8 cellular contexts compared by ENCODE assay signal in the genomic region with DNA sequence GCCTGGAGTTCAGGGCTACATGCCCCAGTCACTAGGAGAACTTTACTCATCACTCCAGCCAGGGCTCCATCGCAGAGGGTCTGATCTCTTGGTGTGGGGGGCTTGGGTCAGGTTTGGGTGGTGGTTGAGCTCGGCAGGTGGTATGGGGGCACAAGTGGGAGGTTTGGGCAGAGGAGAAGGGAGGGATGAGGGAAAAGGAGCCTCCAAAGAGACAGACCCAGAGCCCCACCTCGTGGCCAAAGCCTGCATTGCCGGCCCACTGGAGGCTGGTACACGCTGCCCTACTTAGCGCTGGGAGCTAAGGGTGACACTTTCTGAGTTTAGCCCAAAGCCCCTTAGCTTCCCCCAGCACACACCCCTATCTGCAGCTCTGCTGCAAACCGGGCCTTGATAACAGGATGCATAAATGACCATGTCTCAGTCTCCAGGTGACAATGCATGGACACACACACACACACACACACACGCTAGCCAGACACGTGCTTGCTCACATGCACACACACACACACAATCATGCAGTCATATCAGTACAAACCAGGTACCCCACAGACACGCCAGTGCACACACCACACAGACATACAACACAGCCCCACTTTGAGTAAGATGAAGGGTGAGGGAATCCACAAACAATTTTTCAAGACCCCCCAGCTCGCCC. TPM values are rescaled to one million over a fixed set of nuclear protein-coding genes. Genes with fewer than 3 reads are reported as not detected.
A peak's percentile ranks its signal among the peaks of the same experiment; 100 is the strongest.
DNase-seq lines count a peak whose midpoint lies in the region; ATAC-seq and TF ChIP-seq lines count a peak whose summit lies in the region.

No MANE protein-coding gene starts in this region.

- CTCF ChIA-PET in PC-9 (lab: Charles Lee), result interaction anchor here (0.6 to 1.0 kb wide), 4 partner anchors 16 to 52 kb away, joined by 3 to 6 read pairs (median 4); partner anchors contain the start of genes PDZD7 and SFXN3

- no peak overlapping the region for H3K27ac ChIP-seq in C4-2B
- no peak overlapping the region for H3K27ac ChIP-seq in H9 (ENCODE audit: insufficient read length, low read depth, low read length)
- H3K27ac ChIP-seq in PC-9, result no peak overlapping the region
- no peak overlapping the region for H3K27ac ChIP-seq in foreskin keratinocyte
- H3K27ac ChIP-seq in tibial nerve, result no peak overlapping the region

- no peak overlapping the region for H3K4ac ChIP-seq in H9 (ENCODE audit: low read depth, low read length)

- peak; percentile 76 for TF ChIP-seq CTCF in C4-2B (conservative IDR thresholded peaks at IDR 0.05)
- peak; percentile 80 for TF ChIP-seq CTCF in H9 (conservative IDR thresholded peaks at IDR 0.05)
- TF ChIP-seq CTCF in PC-9 (conservative IDR thresholded peaks at IDR 0.05), result peak; percentile 76
- TF ChIP-seq CTCF in foreskin keratinocyte (conservative IDR thresholded peaks at IDR 0.05), result peak; percentile 89
- TF ChIP-seq CTCF in osteocyte (IDR thresholded peaks at IDR 0.05), result peak; percentile 85
- TF ChIP-seq CTCF in tibial nerve (IDR thresholded peaks at IDR 0.05), result peak; percentile 91 to 94 (median 93)

- no peaks in the 10 kb centered on the region for H4K20me1 ChIP-seq in H9 (ENCODE audit: control insufficient read depth, insufficient read depth, insufficient read length)
- H4K20me1 ChIP-seq in PC-9 (ENCODE audit: insufficient read depth), result no peaks in the 10 kb centered on the region

- TF ChIP-seq POLR2A in tibial nerve (IDR thresholded peaks at IDR 0.05), result no peak

- no peak overlapping the region for H2AK5ac ChIP-seq in H9 (ENCODE audit: insufficient read length, low read length)

- H3K23me2 ChIP-seq in H9 (ENCODE audit: insufficient read length, low read depth, low read length, poor library complexity, severe bottlenecking), result peaks cover 10% of the 10 kb centered on the region

- no peak overlapping the region for H2BK12ac ChIP-seq in H9 (ENCODE audit: insufficient read length, low read depth, low read length)

- intact Hi-C loops in PC-9 (cut with micrococcal nuclease; ENCODE audit: unreplicated experiment), result loop anchor here (1.0 to 10.0 kb wide), 4 partner anchors 20 to 580 kb away; no protein-coding TSS in a partner anchor

- H3K79me2 ChIP-seq in H9 (ENCODE audit: insufficient read depth, low read length) (no peaks in the 10 kb centered on the region), PC-9 (ENCODE audit: low read depth) (no peaks in the 10 kb centered on the region)

- no peak overlapping the region for H3K18ac ChIP-seq in H9 (ENCODE audit: insufficient read length, low read depth, low read length)

- H2BK120ac ChIP-seq in H9 (ENCODE audit: low read depth, low read length, poor library complexity, severe bottlenecking), result no peak overlapping the region

- TF ChIP-seq EP300 in tibial nerve (IDR thresholded peaks at IDR 0.05), result no peak

- H2BK15ac ChIP-seq in H9 (ENCODE audit: low read depth, low read length), result no peak overlapping the region

- no peak overlapping the region for H2BK20ac ChIP-seq in H9 (ENCODE audit: low read depth, low read length, poor library complexity, severe bottlenecking)

- BruUV-seq in PC-9 (replicated peaks; lab: Mats Ljungman, UMichigan), result no TSS peak

- no peak overlapping the region for H3K14ac ChIP-seq in H9 (ENCODE audit: insufficient read depth, low read length)

- H4K5ac ChIP-seq in H9 (ENCODE audit: insufficient read length, low read depth, low read length), result no peak overlapping the region

- no peaks in the 10 kb centered on the region for H3K36me3 Mint-ChIP-seq in H9 (ENCODE audit: insufficient read depth in 1 of 3, low read depth in 3 of 3)
- H3K36me3 Mint-ChIP-seq in osteocyte (ENCODE audit: unreplicated experiment), result no peaks in the 10 kb centered on the region

- H3K9me3 Mint-ChIP-seq in H9, result no peaks in the 10 kb centered on the region; a peak in 1 of 5 replicates
- H3K9me3 Mint-ChIP-seq in osteocyte (ENCODE audit: unreplicated experiment), result no peaks in the 10 kb centered on the region

- H3K27ac Mint-ChIP-seq in H9, result no peak overlapping the region; a peak in 1 of 7 replicates
- H3K27ac Mint-ChIP-seq in osteocyte (ENCODE audit: unreplicated experiment), result peak overlapping the region; percentile 71

- H3K9me3 ChIP-seq in H9 (ENCODE audit: control insufficient read depth, low read depth, low read length) (no peaks in the 10 kb centered on the region), PC-9 (ENCODE audit: insufficient read depth, low read depth) (no peaks in the 10 kb centered on the region), tibial nerve (no peaks in the 10 kb centered on the region)

- H3K4me3 ChIP-seq in PC-9, result no peak overlapping the region
- no peak overlapping the region for H3K4me3 ChIP-seq in tibial nerve

- H3K9ac ChIP-seq in H9 (ENCODE audit: extremely low read depth, insufficient read length, low read length), result no peak overlapping the region

- H3T11ph ChIP-seq in H9 (ENCODE audit: low read length), result no peak overlapping the region

- H3K36me3 ChIP-seq in PC-9 (ENCODE audit: low read depth) (no peaks in the 10 kb centered on the region), tibial nerve (no peaks in the 10 kb centered on the region)

- no peak overlapping the region for H3K23ac ChIP-seq in H9 (ENCODE audit: insufficient read length, low read depth, low read length)

- H3K9me2 ChIP-seq in PC-9 (ENCODE audit: insufficient read depth), result no peaks in the 10 kb centered on the region

- H3F3A ChIP-seq in PC-9 (ENCODE audit: insufficient read depth, low read depth), result peaks cover 13% of the 10 kb centered on the region; the same call in 1 of the 2 replicates

- no peak overlapping the region for H3K4me2 ChIP-seq in H9 (ENCODE audit: insufficient read depth, insufficient read length, low read length)
- no peak overlapping the region for H3K4me2 ChIP-seq in PC-9

- no peaks in the 10 kb centered on the region for H3K79me1 ChIP-seq in H9 (ENCODE audit: insufficient read depth, low read depth, low read length, poor library complexity, severe bottlenecking)

- H3K4me1 ChIP-seq in H9 (ENCODE audit: insufficient read depth, low read length) (no peaks in the 10 kb centered on the region), PC-9 (replicated peaks; ENCODE audit: insufficient read depth) (peaks cover 5% of the 10 kb centered on the region), foreskin keratinocyte (peaks cover 12% of the 10 kb centered on the region), tibial nerve (peaks cover 0 to 43% (median 28%) of the 10 kb centered on the region in 4 donors)

- H3K4me1 Mint-ChIP-seq in H9 (peaks cover 26 to 38% of the 10 kb centered on the region in 2 experiments), osteocyte (ENCODE audit: unreplicated experiment) (peaks cover 32% of the 10 kb centered on the region)

- no peak overlapping the region for H3K56ac ChIP-seq in H9 (ENCODE audit: insufficient read length, low read depth, low read length)

- ATAC-seq in foreskin keratinocyte, result peak; percentile 10
- no peak for ATAC-seq in HG03442 (IDR thresholded peaks at IDR 0.05; ENCODE audit: unreplicated experiment)

- no peak overlapping the region for H4K8ac ChIP-seq in H9 (replicated peaks; ENCODE audit: insufficient read length, low read depth, low read length)

- H4K91ac ChIP-seq in H9 (ENCODE audit: insufficient read length, low read depth, low read length), result no peak overlapping the region

- H3K4me3 Mint-ChIP-seq in H9, result peak overlapping the region in 1 of 2 experiments; percentile 22; a peak in 1 of 5 replicates
- no peak overlapping the region for H3K4me3 Mint-ChIP-seq in osteocyte (ENCODE audit: unreplicated experiment)

- DNase-seq in H9 (peak; percentile 81), PC-9 (peak in 1 of 2 experiments; percentile 70), foreskin keratinocyte (peak in 1 of 2 donors; percentile 59), osteocyte (ENCODE audit: extremely low spot score, unreplicated experiment) (peak; percentile 94), tibial nerve (ENCODE audit: low spot score in 2 of 2) (peak; percentile 82 to 93)
- DNase-seq in activated effector memory CD4-positive, alpha-beta T cell treated with Interleukin-2 at 50 U/mL for 16 hours, result peak; percentile 59

- POLR2A ChIA-PET in PC-9 (lab: Charles Lee; ENCODE audit: unreplicated experiment), result interaction anchor here (0.7 kb wide), 1 partner anchor 84 kb away, joined by 3 read pairs; no protein-coding TSS in a partner anchor

- H3K27me3 ChIP-seq in H9 (ENCODE audit: insufficient read depth, low read length), result peaks cover 17% of the 10 kb centered on the region; the same call in 1 of the 2 replicates
- no peaks in the 10 kb centered on the region for H3K27me3 ChIP-seq in PC-9 (ENCODE audit: insufficient read depth, low read depth)
- H3K27me3 ChIP-seq in foreskin keratinocyte, result peaks cover 12% of the 10 kb centered on the region
- peaks cover 0 to 7% of the 10 kb centered on the region in 2 donors for H3K27me3 ChIP-seq in tibial nerve

- peaks cover 57% of the 10 kb centered on the region for H3K27me3 Mint-ChIP-seq in H9 (ENCODE audit: low read depth)
- no peaks in the 10 kb centered on the region for H3K27me3 Mint-ChIP-seq in osteocyte (ENCODE audit: unreplicated experiment)

- H2AFZ ChIP-seq in H9 (ENCODE audit: low read length) (no peak overlapping the region), PC-9 (no peak overlapping the region)

- no CpG with 5 or more reads among the region's 11 CpGs for WGBS in H9 (ENCODE audit: extremely low coverage, insufficient read length, low lambda C conversion rate)
- WGBS in tibial nerve, 2 donors, result 19 to 25% methylated on average over 11 of the region's 11 CpGs

- H2BK5ac ChIP-seq in H9 (ENCODE audit: insufficient read length, low read length), result no peak overlapping the region

RNA-seq across cellular contexts. Expression of gene LZTS2, which starts 14.7 kb away (rescaled TPM):
- total RNA-seq in H9 (2021) (69.1 and 71.3 TPM in 2 replicates), PC-9 (2021) (32.5 and 39.5 TPM in 2 replicates), foreskin keratinocyte (38.0 and 39.8 TPM in 2 replicates), osteocyte (69.9 and 72.1 TPM in 2 replicates), tibial nerve (100 to 1,000 TPM in 2 of 4 donors, 10 to 100 TPM in 2; 81.4 to 134 (median 98.7) TPM)
- polyA plus RNA-seq in foreskin keratinocyte, result 30.5 and 30.9 TPM in 2 replicates

RNA-seq across cellular contexts. Expression of gene PDZD7, which starts 16.6 kb away (rescaled TPM):
- total RNA-seq in H9 (2021), result 1.7 and 2.0 TPM in 2 replicates
- total RNA-seq in PC-9 (2021), result 2.3 and 2.8 TPM in 2 replicates
- total RNA-seq in foreskin keratinocyte, result 0.85 TPM in 2 replicates
- 0.61 and 0.82 TPM in 2 replicates for polyA plus RNA-seq in foreskin keratinocyte
- 1.9 and 2.1 TPM in 2 replicates for total RNA-seq in osteocyte
- total RNA-seq in tibial nerve, result 1 to 10 TPM in 3 of 4 donors, under 1 TPM in 1; 0.84 to 2.4 (median 1.9) TPM

RNA-seq across cellular contexts. Expression of gene SFXN3, which starts 16.7 kb away (rescaled TPM):
- total RNA-seq in H9 (2021), result 2.8 and 3.4 TPM in 2 replicates
- total RNA-seq in PC-9 (2021), result 30.6 and 35.2 TPM in 2 replicates
- total RNA-seq in foreskin keratinocyte, result 38.8 and 46.0 TPM in 2 replicates
- polyA plus RNA-seq in foreskin keratinocyte, result 24.1 and 27.9 TPM in 2 replicates
- 78.3 and 81.0 TPM in 2 replicates for total RNA-seq in osteocyte
- 100 to 1,000 TPM in 2 of 4 donors, 10 to 100 TPM in 2; 77.4 to 181 (median 106) TPM for total RNA-seq in tibial nerve

RNA-seq across cellular contexts. Expression of gene TWNK, which starts 27.0 kb away (rescaled TPM):
- total RNA-seq in H9 (2021) (38.7 and 41.7 TPM in 2 replicates), PC-9 (2021) (7.5 and 7.9 TPM in 2 replicates), foreskin keratinocyte (15.8 and 17.2 TPM in 2 replicates), osteocyte (7.1 and 7.7 TPM in 2 replicates), tibial nerve (10 to 100 TPM in 1 of 4 donors, 1 to 10 TPM in 3; 5.0 to 11.4 (median 6.6) TPM)
- 11.6 and 13.8 TPM in 2 replicates for polyA plus RNA-seq in foreskin keratinocyte

RNA-seq across cellular contexts. Expression of gene MRPL43, which starts 27.1 kb away (rescaled TPM):
- total RNA-seq in H9 (2021) (70.3 and 71.0 TPM in 2 replicates), PC-9 (2021) (41.0 and 45.7 TPM in 2 replicates), foreskin keratinocyte (81.4 and 88.5 TPM in 2 replicates), osteocyte (70.5 and 81.6 TPM in 2 replicates), tibial nerve (100 to 1,000 TPM in 2 of 4 donors, 10 to 100 TPM in 2; 64.1 to 146 (median 99.5) TPM)
- polyA plus RNA-seq in foreskin keratinocyte, result 107 and 114 TPM in 2 replicates
